ENCODE assay signal across 8 cellular contexts in genomic region chr21:45078877-45079281, GRCh38. TPM values are rescaled to one million over a fixed set of nuclear protein-coding genes. Genes with fewer than 3 reads are reported as not detected.
DNase-seq lines count a peak whose midpoint lies in the region; ATAC-seq, FAIRE-seq and TF ChIP-seq lines count a peak whose summit lies in the region.

No MANE protein-coding gene starts in this region.

- H2AFZ ChIP-seq in HepG2 (ENCODE audit: low read length) = no peak overlapping the region

- H3K4me2 ChIP-seq in HepG2 (ENCODE audit: low read depth, low read length) = no peak overlapping the region

- no peak for FAIRE-seq in HepG2 (lab: Jason Lieb, UNC)

- TF ChIP-seq RAD21 in HepG2 (CRISPR knock-in tag; IDR thresholded peaks at IDR 0.05) = no peak

- peaks cover 58 to 81% (median 80%) of the 10 kb centered on the region in 3 donors for H3K4me1 Mint-ChIP-seq in naive B cell
- peaks cover 11% of the 10 kb centered on the region for H3K4me1 Mint-ChIP-seq in Caco-2 (ENCODE audit: low read depth, unreplicated experiment)

- H3K27me3 Mint-ChIP-seq in naive B cell (no peaks in the 10 kb centered on the region), Caco-2 (ENCODE audit: insufficient read depth, unreplicated experiment) (no peaks in the 10 kb centered on the region)

- H3K4me3 Mint-ChIP-seq in naive B cell = peak overlapping the region in 3 of 8 donors; percentile 21 to 60 (median 31)
- H3K4me3 Mint-ChIP-seq in Caco-2 (ENCODE audit: unreplicated experiment) = no peak overlapping the region

- H3K9ac ChIP-seq in HepG2 (ENCODE audit: insufficient read depth, low read depth, low read length) = no peak overlapping the region

- H3K4me3 ChIP-seq in HepG2 (replicated peaks in 1 of 3; ENCODE audit: insufficient read depth in 1 of 3, low read depth in 2 of 3, low read length in 3 of 3) (no peak overlapping the region), right lobe of liver (no peak overlapping the region), Caco-2 (ENCODE audit: low read depth, low read length) (no peak overlapping the region), uterus (no peak overlapping the region)

- 97% methylated on average over 2 of the region's 2 CpGs for WGBS in HepG2 (ENCODE audit: low lambda C conversion rate)
- 89% methylated on average over 2 of the region's 2 CpGs for WGBS in right lobe of liver (ENCODE audit: insufficient coverage, low coverage, low lambda C conversion rate, missing lambda C conversion rate)

- no peak overlapping the region for H3K27ac ChIP-seq in HepG2 (ENCODE audit: extremely low read length, insufficient read depth, low read length)
- H3K27ac ChIP-seq in right lobe of liver = no peak overlapping the region
- peak overlapping the region in 1 of 2 donors; percentile 47 for H3K27ac ChIP-seq in uterus

- BruUV-seq in HepG2 (replicated peaks; lab: Mats Ljungman, UMichigan) = no TSS peak
- BruUV-seq in Caco-2 (replicated peaks; lab: Mats Ljungman, UMichigan) = no TSS peak

- CTCF ChIA-PET in HepG2 (lab: Yijun Ruan, JAX; ENCODE audit: low intra/inter-chr PET ratio, low total read pairs) = no interaction called here
- CTCF ChIA-PET in Caco-2 (lab: Charles Lee) = no interaction called here

- no peak for ATAC-seq in HepG2
- ATAC-seq in right lobe of liver = no peak
- no peak for ATAC-seq in naive B cell (ENCODE audit: low read depth in 2 of 2)
- ATAC-seq in HG03135 (IDR thresholded peaks at IDR 0.05; ENCODE audit: unreplicated experiment) = no peak

- H3K9me3 Mint-ChIP-seq in naive B cell (no peaks in the 10 kb centered on the region), Caco-2 (ENCODE audit: unreplicated experiment) (no peaks in the 10 kb centered on the region)

- H4K20me1 ChIP-seq in HepG2 (ENCODE audit: insufficient read depth, low read length) = peaks cover 4% of the 10 kb centered on the region; the same call in 1 of the 2 replicates

- H3K27ac Mint-ChIP-seq in naive B cell (peak overlapping the region in 4 of 6 donors; percentile 31 to 76 (median 53)), Caco-2 (ENCODE audit: unreplicated experiment) (no peak overlapping the region)

- H3K36me3 ChIP-seq in HepG2 (replicated peaks in 1 of 2; ENCODE audit: control insufficient read depth in 1 of 2, insufficient read depth in 2 of 2, low read length in 2 of 2) (peaks cover 0 to 12% of the 10 kb centered on the region in 2 experiments; a peak in 1 of 5 replicates), right lobe of liver (no peaks in the 10 kb centered on the region), Caco-2 (ENCODE audit: control insufficient read depth, insufficient read depth, low read length) (peaks cover 2% of the 10 kb centered on the region; the same call in 1 of the 2 replicates), uterus (no peaks in the 10 kb centered on the region)

- in situ Hi-C loops in HepG2 (cut with HindIII; ENCODE audit: extremely low pct_ligation_motif_present, low pct_unique_long_range_greater_than_20kb) = loop anchor here (5.0 kb wide), 1 partner anchor 77 kb away; no protein-coding TSS in a partner anchor

- peaks cover 0 to 9% of the 10 kb centered on the region in 2 donors for H3K36me3 Mint-ChIP-seq in naive B cell
- H3K36me3 Mint-ChIP-seq in Caco-2 (ENCODE audit: insufficient read depth, unreplicated experiment) = peaks cover 36% of the 10 kb centered on the region

- intact Hi-C loops in HepG2 (cut with micrococcal nuclease; ENCODE audit: unreplicated experiment) = loop anchor here (10.0 kb wide), 1 partner anchor 64 kb away; no protein-coding TSS in a partner anchor
- intact Hi-C loops in right lobe of liver (cut with DNase I) = no loop called here
- intact Hi-C loops in Caco-2 (cut with micrococcal nuclease; ENCODE audit: unreplicated experiment) = loop anchor here (5.0 kb wide), 1 partner anchor 58 kb away; no protein-coding TSS in a partner anchor
- intact Hi-C loops in uterus (cut with DNase I; ENCODE audit: low total_unique reads) = loop anchor here (10.0 kb wide), 1 partner anchor 56 kb away; no protein-coding TSS in a partner anchor

- DNase-seq in HepG2 (ENCODE audit: low spot score) (no peak), right lobe of liver (no peak), naive B cell (no peak), Caco-2 (no peak), uterus (no peak), NCI-H1930 (lab: John Stamatoyannopoulos, UW) (no peak)
- DNase-seq in activated T-helper 9 cell treated with anti-CD3 and anti-CD28 coated beads, Interleukin-2, amount 50 U/mL, for 16 hours (ENCODE audit: low read depth) = peak; percentile 61

- H3K4me1 ChIP-seq in HepG2 (ENCODE audit: insufficient read depth, low read length) (peaks cover 18% of the 10 kb centered on the region), right lobe of liver (peaks cover 0 to 4% (median 0%) of the 10 kb centered on the region in 4 donors), Caco-2 (no peaks in the 10 kb centered on the region), uterus (no peaks in the 10 kb centered on the region)

- no peaks in the 10 kb centered on the region for H3K9me3 ChIP-seq in HepG2 (ENCODE audit: low read length)
- H3K9me3 ChIP-seq in right lobe of liver = no peaks in the 10 kb centered on the region
- no peaks in the 10 kb centered on the region for H3K9me3 ChIP-seq in Caco-2
- no peaks in the 10 kb centered on the region for H3K9me3 ChIP-seq in uterus

- TF ChIP-seq EP300 in HepG2 (IDR thresholded peaks at IDR 0.05; ENCODE audit: low read depth in 2 of 2, low read length in 2 of 2) (no peak), HepG2 (CRISPR knock-in tag; IDR thresholded peaks at IDR 0.05; ENCODE audit: borderline replicate concordance) (no peak)

- TF ChIP-seq POLR2A in HepG2 (IDR thresholded peaks at IDR 0.05; ENCODE audit: insufficient read depth in 1 of 2, low read depth in 2 of 2, low read length in 2 of 2) (no peak), right lobe of liver (IDR thresholded peaks at IDR 0.05) (no peak), uterus (IDR thresholded peaks at IDR 0.05) (no peak)

- H3K79me2 ChIP-seq in HepG2 (ENCODE audit: insufficient read depth, low read length) = peaks cover 13% of the 10 kb centered on the region

- TF ChIP-seq CTCF in HepG2 (CRISPR knock-in tag; IDR thresholded peaks at IDR 0.05) (no peak), right lobe of liver (IDR thresholded peaks at IDR 0.05) (no peak), Caco-2 (IDR thresholded peaks at IDR 0.05; ENCODE audit: insufficient read depth in 1 of 2, low read depth in 1 of 2, low read length in 1 of 2, severe bottlenecking in 1 of 2, unreplicated experiment in 1 of 2) (no peak), uterus (IDR thresholded peaks at IDR 0.05) (no peak)

- H3K27me3 ChIP-seq in HepG2 (ENCODE audit: control insufficient read depth in 1 of 2, insufficient read depth in 2 of 2, low read length in 2 of 2) (no peaks in the 10 kb centered on the region), right lobe of liver (no peaks in the 10 kb centered on the region), Caco-2 (replicated peaks; ENCODE audit: control insufficient read depth, insufficient read depth, low read length) (no peaks in the 10 kb centered on the region), uterus (no peaks in the 10 kb centered on the region)

- POLR2A ChIA-PET in HepG2 (lab: Yijun Ruan, JAX) (no interaction called here), Caco-2 (lab: Charles Lee) (no interaction called here)

TF ChIP-seq in HepG2, 621 proteins besides CTCF, POLR2A, EP300 and RAD21:
- TF ChIP-seq GPN1 (CRISPR knock-in tag; IDR thresholded peaks at IDR 0.05; ENCODE audit: borderline replicate concordance) (no peak), ZNF224 (CRISPR knock-in tag; IDR thresholded peaks at IDR 0.05) (no peak), SRF (IDR thresholded peaks at IDR 0.05; ENCODE audit: low read depth, low read length) (no peak), CEBPB (IDR thresholded peaks at IDR 0.05; ENCODE audit: borderline replicate concordance, low read depth, low read length) (peak; percentile 48; the same call in 1 of the 2 replicates), MAFK (conservative IDR thresholded peaks at IDR 0.05 in 1 of 2, IDR thresholded peaks at IDR 0.05 in 1 of 2; ENCODE audit: low read length in 2 of 2) (no peak), ARHGAP35 (CRISPR knock-in tag; IDR thresholded peaks at IDR 0.05; ENCODE audit: borderline replicate concordance) (no peak), ZMYM3 (CRISPR knock-in tag; IDR thresholded peaks at IDR 0.05) (0 out of 2 replicates have a peak, but pooled peaks have one; percentile 18)

RNA-seq across cellular contexts. Expression of gene ADARB1, which starts 4.5 kb away (rescaled TPM):
- total RNA-seq in HepG2 (2016; rRNA removed; fragmentation: Illumina TruSeq; extraction: Trizol) = 9.2 and 10.0 TPM in 2 replicates
- 28.7 and 30.2 TPM in 2 replicates for total RNA-seq in HepG2 (2016; cell fraction: cytosol; rRNA removed; fragmentation: Illumina TruSeq; extraction: Trizol; ENCODE audit: low read depth)
- total RNA-seq in HepG2 (2016; cell fraction: insoluble cytoplasmic fraction; rRNA removed; fragmentation: Illumina TruSeq; extraction: Trizol) = 7.9 and 11.7 TPM in 2 replicates
- total RNA-seq in HepG2 (2016; cell fraction: membrane; rRNA removed; fragmentation: Illumina TruSeq; extraction: Trizol) = 20.0 and 20.9 TPM in 2 replicates
- total RNA-seq in HepG2 (2016; cell fraction: nucleus; rRNA removed; fragmentation: Illumina TruSeq; extraction: Trizol) = 8.5 and 10.4 TPM in 2 replicates
- 6.6 and 7.1 TPM in 2 replicates for polyA plus RNA-seq in HepG2 (2011; rRNA removed)
- 4.2 and 4.4 TPM in 2 replicates for polyA plus RNA-seq in HepG2 (2011; cell fraction: cytosol; rRNA removed)
- polyA plus RNA-seq in HepG2 (2011; cell fraction: nucleus; rRNA removed) = 22.2 and 26.9 TPM in 2 replicates
- polyA plus RNA-seq in HepG2 (2012) = 5.3 and 7.8 TPM in 2 replicates
- polyA plus RNA-seq in HepG2 (2016; cell fraction: cytosol; fragmentation: Illumina TruSeq; extraction: Trizol; ENCODE audit: low read depth) = 5.5 and 7.0 TPM in 2 replicates
- polyA plus RNA-seq in HepG2 (2016; cell fraction: insoluble cytoplasmic fraction; fragmentation: Illumina TruSeq; extraction: Trizol; ENCODE audit: low read depth) = 6.8 and 8.6 TPM in 2 replicates
- polyA plus RNA-seq in HepG2 (2016; cell fraction: membrane; fragmentation: Illumina TruSeq; extraction: Trizol; ENCODE audit: low read depth) = 6.8 and 9.8 TPM in 2 replicates
- 23.5 and 27.1 TPM in 2 replicates for polyA plus RNA-seq in HepG2 (2016; cell fraction: nucleus; fragmentation: Illumina TruSeq; extraction: Trizol; ENCODE audit: insufficient read depth, low read depth)
- polyA minus RNA-seq in HepG2 (2011; rRNA and poly(A)+ RNA removed; ENCODE audit: low replicate concordance) = 15.4 and 123 TPM in 2 replicates
- 7.9 and 8.5 TPM in 2 replicates for polyA minus RNA-seq in HepG2 (2011; cell fraction: cytosol; rRNA and poly(A)+ RNA removed)
- 16.2 and 17.0 TPM in 2 replicates for polyA minus RNA-seq in HepG2 (2011; cell fraction: nucleus; rRNA and poly(A)+ RNA removed)
- total RNA-seq in right lobe of liver = 1 to 10 TPM; 4.7 to 9.9 (median 8.6) TPM
- 10 to 100 TPM; 19.9 to 63.5 (median 28.7) TPM for polyA plus RNA-seq in naive B cell (ENCODE audit: low read depth in 6 of 6)
- 25.4 and 25.8 TPM in 2 replicates for total RNA-seq in Caco-2 (2022)
- total RNA-seq in uterus = 10 to 100 TPM; 21.8 to 69.6 (median 43.3) TPM

Comparison
In these comparisons a context has a peak if more than half of its experiments do, and no peak if none do; other contexts are left out.
1. intact Hi-C loops: an anchor here in HepG2 (10.0 kb wide), Caco-2 (5.0 kb wide) and uterus (10.0 kb wide); none called in right lobe of liver.